ENCODE assay signal across 3 cellular contexts in the genomic region with DNA sequence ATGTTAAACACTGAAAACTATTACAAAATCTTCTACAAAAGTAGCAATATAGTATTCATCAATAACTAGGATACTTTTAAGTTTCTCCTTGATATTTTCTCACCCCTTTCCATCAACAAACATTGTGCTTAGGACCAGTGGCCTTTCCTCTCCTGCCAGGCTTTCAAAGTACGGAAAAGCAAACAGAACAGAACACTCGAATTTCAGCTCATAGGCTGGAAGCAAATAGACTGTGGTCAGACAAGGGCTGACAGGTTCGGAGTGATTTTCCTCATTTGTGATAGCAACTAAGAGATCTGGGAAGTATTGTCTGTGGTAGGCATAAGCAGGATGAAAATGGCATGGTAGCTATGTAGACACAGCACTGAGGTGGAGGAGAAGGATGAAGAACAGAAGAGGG.
TF ChIP-seq lines count a peak whose summit lies in the region.

No MANE protein-coding gene starts in this region.

TF ChIP-seq in A549, 52 proteins besides CTCF, POLR2A, EP300 and RAD21 (continued from another document):
- TF ChIP-seq, protein P1, sequence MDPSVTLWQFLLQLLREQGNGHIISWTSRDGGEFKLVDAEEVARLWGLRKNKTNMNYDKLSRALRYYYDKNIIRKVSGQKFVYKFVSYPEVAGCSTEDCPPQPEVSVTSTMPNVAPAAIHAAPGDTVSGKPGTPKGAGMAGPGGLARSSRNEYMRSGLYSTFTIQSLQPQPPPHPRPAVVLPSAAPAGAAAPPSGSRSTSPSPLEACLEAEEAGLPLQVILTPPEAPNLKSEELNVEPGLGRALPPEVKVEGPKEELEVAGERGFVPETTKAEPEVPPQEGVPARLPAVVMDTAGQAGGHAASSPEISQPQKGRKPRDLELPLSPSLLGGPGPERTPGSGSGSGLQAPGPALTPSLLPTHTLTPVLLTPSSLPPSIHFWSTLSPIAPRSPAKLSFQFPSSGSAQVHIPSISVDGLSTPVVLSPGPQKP (IDR thresholded peaks at IDR 0.05; ENCODE audit: low read depth, low read length) = no peak
- TF ChIP-seq CHD4 (IDR thresholded peaks at IDR 0.05; ENCODE audit: borderline replicate concordance) (no peak), NFE2L2 (conservative IDR thresholded peaks at IDR 0.05; ENCODE audit: low read length) (no peak), FOSL2 (IDR thresholded peaks at IDR 0.05) (no peak), FOSL2 (CRISPR knock-in tag; IDR thresholded peaks at IDR 0.05) (no peak), PHF8 (IDR thresholded peaks at IDR 0.05; ENCODE audit: borderline replicate concordance, low read depth) (no peak), HDAC2 (IDR thresholded peaks at IDR 0.05) (no peak), BHLHE40 (IDR thresholded peaks at IDR 0.05; ENCODE audit: low read depth, low read length) (no peak), ZNF302 (CRISPR knock-in tag; IDR thresholded peaks at IDR 0.05) (no peak)
- TF ChIP-seq, protein P2, sequence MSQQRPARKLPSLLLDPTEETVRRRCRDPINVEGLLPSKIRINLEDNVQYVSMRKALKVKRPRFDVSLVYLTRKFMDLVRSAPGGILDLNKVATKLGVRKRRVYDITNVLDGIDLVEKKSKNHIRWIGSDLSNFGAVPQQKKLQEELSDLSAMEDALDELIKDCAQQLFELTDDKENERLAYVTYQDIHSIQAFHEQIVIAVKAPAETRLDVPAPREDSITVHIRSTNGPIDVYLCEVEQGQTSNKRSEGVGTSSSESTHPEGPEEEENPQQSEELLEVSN (IDR thresholded peaks at IDR 0.05; ENCODE audit: borderline replicate concordance, low read depth) = no peak

TF ChIP-seq in GM23338, 12 proteins besides CTCF, POLR2A, EP300 and RAD21 (continued from another document):
- TF ChIP-seq, protein P3, sequence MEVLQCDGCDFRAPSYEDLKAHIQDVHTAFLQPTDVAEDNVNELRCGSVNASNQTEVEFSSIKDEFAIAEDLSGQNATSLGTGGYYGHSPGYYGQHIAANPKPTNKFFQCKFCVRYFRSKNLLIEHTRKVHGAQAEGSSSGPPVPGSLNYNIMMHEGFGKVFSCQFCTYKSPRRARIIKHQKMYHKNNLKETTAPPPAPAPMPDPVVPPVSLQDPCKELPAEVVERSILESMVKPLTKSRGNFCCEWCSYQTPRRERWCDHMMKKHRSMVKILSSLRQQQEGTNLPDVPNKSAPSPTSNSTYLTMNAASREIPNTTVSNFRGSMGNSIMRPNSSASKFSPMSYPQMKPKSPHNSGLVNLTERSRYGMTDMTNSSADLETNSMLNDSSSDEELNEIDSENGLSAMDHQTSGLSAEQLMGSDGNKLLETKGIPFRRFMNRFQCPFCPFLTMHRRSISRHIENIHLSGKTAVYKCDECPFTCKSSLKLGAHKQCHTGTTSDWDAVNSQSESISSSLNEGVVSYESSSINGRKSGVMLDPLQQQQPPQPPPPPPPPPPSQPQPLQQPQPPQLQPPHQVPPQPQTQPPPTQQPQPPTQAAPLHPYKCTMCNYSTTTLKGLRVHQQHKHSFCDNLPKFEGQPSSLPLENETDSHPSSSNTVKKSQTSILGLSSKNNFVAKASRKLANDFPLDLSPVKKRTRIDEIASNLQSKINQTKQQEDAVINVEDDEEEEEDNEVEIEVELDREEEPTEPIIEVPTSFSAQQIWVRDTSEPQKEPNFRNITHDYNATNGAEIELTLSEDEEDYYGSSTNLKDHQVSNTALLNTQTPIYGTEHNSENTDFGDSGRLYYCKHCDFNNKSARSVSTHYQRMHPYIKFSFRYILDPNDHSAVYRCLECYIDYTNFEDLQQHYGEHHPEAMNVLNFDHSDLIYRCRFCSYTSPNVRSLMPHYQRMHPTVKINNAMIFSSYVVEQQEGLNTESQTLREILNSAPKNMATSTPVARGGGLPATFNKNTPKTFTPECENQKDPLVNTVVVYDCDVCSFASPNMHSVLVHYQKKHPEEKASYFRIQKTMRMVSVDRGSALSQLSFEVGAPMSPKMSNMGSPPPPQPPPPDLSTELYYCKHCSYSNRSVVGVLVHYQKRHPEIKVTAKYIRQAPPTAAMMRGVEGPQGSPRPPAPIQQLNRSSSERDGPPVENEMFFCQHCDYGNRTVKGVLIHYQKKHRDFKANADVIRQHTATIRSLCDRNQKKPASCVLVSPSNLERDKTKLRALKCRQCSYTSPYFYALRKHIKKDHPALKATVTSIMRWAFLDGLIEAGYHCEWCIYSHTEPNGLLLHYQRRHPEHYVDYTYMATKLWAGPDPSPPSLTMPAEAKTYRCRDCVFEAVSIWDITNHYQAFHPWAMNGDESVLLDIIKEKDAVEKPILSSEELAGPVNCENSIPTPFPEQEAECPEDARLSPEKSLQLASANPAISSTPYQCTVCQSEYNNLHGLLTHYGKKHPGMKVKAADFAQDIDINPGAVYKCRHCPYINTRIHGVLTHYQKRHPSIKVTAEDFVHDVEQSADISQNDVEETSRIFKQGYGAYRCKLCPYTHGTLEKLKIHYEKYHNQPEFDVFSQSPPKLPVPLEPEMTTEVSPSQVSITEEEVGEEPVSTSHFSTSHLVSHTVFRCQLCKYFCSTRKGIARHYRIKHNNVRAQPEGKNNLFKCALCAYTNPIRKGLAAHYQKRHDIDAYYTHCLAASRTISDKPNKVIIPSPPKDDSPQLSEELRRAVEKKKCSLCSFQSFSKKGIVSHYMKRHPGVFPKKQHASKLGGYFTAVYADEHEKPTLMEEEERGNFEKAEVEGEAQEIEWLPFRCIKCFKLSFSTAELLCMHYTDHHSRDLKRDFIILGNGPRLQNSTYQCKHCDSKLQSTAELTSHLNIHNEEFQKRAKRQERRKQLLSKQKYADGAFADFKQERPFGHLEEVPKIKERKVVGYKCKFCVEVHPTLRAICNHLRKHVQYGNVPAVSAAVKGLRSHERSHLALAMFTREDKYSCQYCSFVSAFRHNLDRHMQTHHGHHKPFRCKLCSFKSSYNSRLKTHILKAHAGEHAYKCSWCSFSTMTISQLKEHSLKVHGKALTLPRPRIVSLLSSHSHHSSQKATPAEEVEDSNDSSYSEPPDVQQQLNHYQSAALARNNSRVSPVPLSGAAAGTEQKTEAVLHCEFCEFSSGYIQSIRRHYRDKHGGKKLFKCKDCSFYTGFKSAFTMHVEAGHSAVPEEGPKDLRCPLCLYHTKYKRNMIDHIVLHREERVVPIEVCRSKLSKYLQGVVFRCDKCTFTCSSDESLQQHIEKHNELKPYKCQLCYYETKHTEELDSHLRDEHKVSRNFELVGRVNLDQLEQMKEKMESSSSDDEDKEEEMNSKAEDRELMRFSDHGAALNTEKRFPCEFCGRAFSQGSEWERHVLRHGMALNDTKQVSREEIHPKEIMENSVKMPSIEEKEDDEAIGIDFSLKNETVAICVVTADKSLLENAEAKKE (CRISPR knock-in tag; IDR thresholded peaks at IDR 0.05) = no peak
- TF ChIP-seq EZH2phosphoT487 (IDR thresholded peaks at IDR 0.05; ENCODE audit: unreplicated experiment) (no peak), EZH2 (IDR thresholded peaks at IDR 0.05; ENCODE audit: low read depth, unreplicated experiment) (no peak), ZNF114 (CRISPR knock-in tag; IDR thresholded peaks at IDR 0.05) (no peak), CREB1 (CRISPR knock-in tag; IDR thresholded peaks at IDR 0.05; ENCODE audit: low read depth) (no peak)
- TF ChIP-seq, protein P4, sequence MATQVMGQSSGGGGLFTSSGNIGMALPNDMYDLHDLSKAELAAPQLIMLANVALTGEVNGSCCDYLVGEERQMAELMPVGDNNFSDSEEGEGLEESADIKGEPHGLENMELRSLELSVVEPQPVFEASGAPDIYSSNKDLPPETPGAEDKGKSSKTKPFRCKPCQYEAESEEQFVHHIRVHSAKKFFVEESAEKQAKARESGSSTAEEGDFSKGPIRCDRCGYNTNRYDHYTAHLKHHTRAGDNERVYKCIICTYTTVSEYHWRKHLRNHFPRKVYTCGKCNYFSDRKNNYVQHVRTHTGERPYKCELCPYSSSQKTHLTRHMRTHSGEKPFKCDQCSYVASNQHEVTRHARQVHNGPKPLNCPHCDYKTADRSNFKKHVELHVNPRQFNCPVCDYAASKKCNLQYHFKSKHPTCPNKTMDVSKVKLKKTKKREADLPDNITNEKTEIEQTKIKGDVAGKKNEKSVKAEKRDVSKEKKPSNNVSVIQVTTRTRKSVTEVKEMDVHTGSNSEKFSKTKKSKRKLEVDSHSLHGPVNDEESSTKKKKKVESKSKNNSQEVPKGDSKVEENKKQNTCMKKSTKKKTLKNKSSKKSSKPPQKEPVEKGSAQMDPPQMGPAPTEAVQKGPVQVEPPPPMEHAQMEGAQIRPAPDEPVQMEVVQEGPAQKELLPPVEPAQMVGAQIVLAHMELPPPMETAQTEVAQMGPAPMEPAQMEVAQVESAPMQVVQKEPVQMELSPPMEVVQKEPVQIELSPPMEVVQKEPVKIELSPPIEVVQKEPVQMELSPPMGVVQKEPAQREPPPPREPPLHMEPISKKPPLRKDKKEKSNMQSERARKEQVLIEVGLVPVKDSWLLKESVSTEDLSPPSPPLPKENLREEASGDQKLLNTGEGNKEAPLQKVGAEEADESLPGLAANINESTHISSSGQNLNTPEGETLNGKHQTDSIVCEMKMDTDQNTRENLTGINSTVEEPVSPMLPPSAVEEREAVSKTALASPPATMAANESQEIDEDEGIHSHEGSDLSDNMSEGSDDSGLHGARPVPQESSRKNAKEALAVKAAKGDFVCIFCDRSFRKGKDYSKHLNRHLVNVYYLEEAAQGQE (IDR thresholded peaks at IDR 0.05; ENCODE audit: unreplicated experiment) = no peak

TF ChIP-seq in HepG2, 621 proteins besides CTCF, POLR2A, EP300 and RAD21 (continued from another document):
- TF ChIP-seq, protein P5, sequence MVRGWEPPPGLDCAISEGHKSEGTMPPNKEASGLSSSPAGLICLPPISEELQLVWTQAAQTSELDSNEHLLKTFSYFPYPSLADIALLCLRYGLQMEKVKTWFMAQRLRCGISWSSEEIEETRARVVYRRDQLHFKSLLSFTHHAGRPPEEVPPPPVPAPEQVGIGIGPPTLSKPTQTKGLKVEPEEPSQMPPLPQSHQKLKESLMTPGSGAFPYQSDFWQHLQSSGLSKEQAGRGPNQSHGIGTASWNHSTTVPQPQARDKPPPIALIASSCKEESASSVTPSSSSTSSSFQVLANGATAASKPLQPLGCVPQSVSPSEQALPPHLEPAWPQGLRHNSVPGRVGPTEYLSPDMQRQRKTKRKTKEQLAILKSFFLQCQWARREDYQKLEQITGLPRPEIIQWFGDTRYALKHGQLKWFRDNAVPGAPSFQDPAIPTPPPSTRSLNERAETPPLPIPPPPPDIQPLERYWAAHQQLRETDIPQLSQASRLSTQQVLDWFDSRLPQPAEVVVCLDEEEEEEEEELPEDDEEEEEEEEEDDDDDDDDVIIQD (CRISPR knock-in tag; IDR thresholded peaks at IDR 0.05; ENCODE audit: low read depth) = 0 out of 2 replicates have a peak, but pooled peaks have one; percentile 53
- TF ChIP-seq, protein P6, sequence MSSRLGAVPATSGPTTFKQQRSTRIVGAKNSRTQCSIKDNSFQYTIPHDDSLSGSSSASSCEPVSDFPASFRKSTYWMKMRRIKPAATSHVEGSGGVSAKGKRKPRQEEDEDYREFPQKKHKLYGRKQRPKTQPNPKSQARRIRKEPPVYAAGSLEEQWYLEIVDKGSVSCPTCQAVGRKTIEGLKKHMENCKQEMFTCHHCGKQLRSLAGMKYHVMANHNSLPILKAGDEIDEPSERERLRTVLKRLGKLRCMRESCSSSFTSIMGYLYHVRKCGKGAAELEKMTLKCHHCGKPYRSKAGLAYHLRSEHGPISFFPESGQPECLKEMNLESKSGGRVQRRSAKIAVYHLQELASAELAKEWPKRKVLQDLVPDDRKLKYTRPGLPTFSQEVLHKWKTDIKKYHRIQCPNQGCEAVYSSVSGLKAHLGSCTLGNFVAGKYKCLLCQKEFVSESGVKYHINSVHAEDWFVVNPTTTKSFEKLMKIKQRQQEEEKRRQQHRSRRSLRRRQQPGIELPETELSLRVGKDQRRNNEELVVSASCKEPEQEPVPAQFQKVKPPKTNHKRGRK (CRISPR knock-in tag; IDR thresholded peaks at IDR 0.05) = 0 out of 2 replicates have a peak, but pooled peaks have one; percentile 46
- TF ChIP-seq ZNF331 (CRISPR knock-in tag; IDR thresholded peaks at IDR 0.05) (0 out of 2 replicates have a peak, but pooled peaks have one; percentile 41), SOX6 (IDR thresholded peaks at IDR 0.05) (no peak), SOX6 (CRISPR knock-in tag; IDR thresholded peaks at IDR 0.05) (0 out of 2 replicates have a peak, but pooled peaks have one; percentile 18), TCF7 (IDR thresholded peaks at IDR 0.05; ENCODE audit: low read depth) (0 out of 2 replicates have a peak, but pooled peaks have one; percentile 6), SIX1 (CRISPR knock-in tag; IDR thresholded peaks at IDR 0.05; ENCODE audit: borderline replicate concordance) (0 out of 2 replicates have a peak, but pooled peaks have one; percentile 41), PITX1 (CRISPR knock-in tag; IDR thresholded peaks at IDR 0.05) (no peak), MEIS2 (CRISPR knock-in tag; IDR thresholded peaks at IDR 0.05) (0 out of 2 replicates have a peak, but pooled peaks have one; percentile 33), ELF3 (CRISPR knock-in tag; IDR thresholded peaks at IDR 0.05) (peak; percentile 22; the same call in 1 of the 2 replicates), SPEN (CRISPR knock-in tag; IDR thresholded peaks at IDR 0.05; ENCODE audit: low read depth) (no peak), BCL6 (CRISPR knock-in tag; IDR thresholded peaks at IDR 0.05) (0 out of 2 replicates have a peak, but pooled peaks have one; percentile 23), ZNF292 (CRISPR knock-in tag; IDR thresholded peaks at IDR 0.05; ENCODE audit: borderline replicate concordance, low read depth) (0 out of 2 replicates have a peak, but pooled peaks have one; percentile 48), FOXA3 (CRISPR knock-in tag; IDR thresholded peaks at IDR 0.05) (peak; percentile 24; the same call in 1 of the 2 replicates), ZMYM4 (CRISPR knock-in tag; IDR thresholded peaks at IDR 0.05) (peak; percentile 18; the same call in 1 of the 2 replicates), KLF15 (CRISPR knock-in tag; IDR thresholded peaks at IDR 0.05; ENCODE audit: borderline replicate concordance) (no peak)
- TF ChIP-seq, protein P7, sequence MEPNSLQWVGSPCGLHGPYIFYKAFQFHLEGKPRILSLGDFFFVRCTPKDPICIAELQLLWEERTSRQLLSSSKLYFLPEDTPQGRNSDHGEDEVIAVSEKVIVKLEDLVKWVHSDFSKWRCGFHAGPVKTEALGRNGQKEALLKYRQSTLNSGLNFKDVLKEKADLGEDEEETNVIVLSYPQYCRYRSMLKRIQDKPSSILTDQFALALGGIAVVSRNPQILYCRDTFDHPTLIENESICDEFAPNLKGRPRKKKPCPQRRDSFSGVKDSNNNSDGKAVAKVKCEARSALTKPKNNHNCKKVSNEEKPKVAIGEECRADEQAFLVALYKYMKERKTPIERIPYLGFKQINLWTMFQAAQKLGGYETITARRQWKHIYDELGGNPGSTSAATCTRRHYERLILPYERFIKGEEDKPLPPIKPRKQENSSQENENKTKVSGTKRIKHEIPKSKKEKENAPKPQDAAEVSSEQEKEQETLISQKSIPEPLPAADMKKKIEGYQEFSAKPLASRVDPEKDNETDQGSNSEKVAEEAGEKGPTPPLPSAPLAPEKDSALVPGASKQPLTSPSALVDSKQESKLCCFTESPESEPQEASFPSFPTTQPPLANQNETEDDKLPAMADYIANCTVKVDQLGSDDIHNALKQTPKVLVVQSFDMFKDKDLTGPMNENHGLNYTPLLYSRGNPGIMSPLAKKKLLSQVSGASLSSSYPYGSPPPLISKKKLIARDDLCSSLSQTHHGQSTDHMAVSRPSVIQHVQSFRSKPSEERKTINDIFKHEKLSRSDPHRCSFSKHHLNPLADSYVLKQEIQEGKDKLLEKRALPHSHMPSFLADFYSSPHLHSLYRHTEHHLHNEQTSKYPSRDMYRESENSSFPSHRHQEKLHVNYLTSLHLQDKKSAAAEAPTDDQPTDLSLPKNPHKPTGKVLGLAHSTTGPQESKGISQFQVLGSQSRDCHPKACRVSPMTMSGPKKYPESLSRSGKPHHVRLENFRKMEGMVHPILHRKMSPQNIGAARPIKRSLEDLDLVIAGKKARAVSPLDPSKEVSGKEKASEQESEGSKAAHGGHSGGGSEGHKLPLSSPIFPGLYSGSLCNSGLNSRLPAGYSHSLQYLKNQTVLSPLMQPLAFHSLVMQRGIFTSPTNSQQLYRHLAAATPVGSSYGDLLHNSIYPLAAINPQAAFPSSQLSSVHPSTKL (CRISPR knock-in tag; IDR thresholded peaks at IDR 0.05) = 0 out of 2 replicates have a peak, but pooled peaks have one; percentile 26
